Comparison of ENCODE assay signal across 16 cellular contexts in genomic region chr10:119350529-119351001, GRCh38.
A peak's percentile ranks its signal among the peaks of the same experiment; 100 is the strongest.
DNase-seq lines count a peak whose midpoint lies in the region; ATAC-seq, FAIRE-seq and TF ChIP-seq lines count a peak whose summit lies in the region.
"Had no signal": no experiment of that assay in that cellular context is flagged by ENCODE, and none has a peak within 500 bp of the region (broad histone marks: within the 10 kb centered on the region; RNA-seq: fewer than 3 reads in every experiment).

No MANE protein-coding gene starts in this region.

- TF ChIP-seq EP300 in upper lobe of left lung (IDR thresholded peaks at IDR 0.05): no peak

- ATAC-seq in Right ventricle myocardium superior (ENCODE audit: poor library complexity) (peak; percentile 78), upper lobe of left lung (ENCODE audit: low FRiP score in 2 of 2) (peak in 1 of 2 donors; percentile 68)
- ATAC-seq: activated T-cell treated with anti-CD3 and anti-CD28 coated beads, Interleukin-2, amount 50 U/mL, for 72 hours had no signal

- 47 to 62% methylated on average over 8 of the region's 8 CpGs for WGBS in upper lobe of left lung, 2 donors

- H3K9me3 ChIP-seq in astrocyte (ENCODE audit: insufficient read depth, low read depth, low read length) (no peaks in the 10 kb centered on the region), upper lobe of left lung (peaks cover 0 to 7% (median 1%) of the 10 kb centered on the region in 4 donors), WERI-Rb-1 (ENCODE audit: severe bottlenecking) (no peaks in the 10 kb centered on the region)
- H3K9me3 ChIP-seq: BE2C had no signal

- H3K36me3 ChIP-seq in astrocyte (ENCODE audit: insufficient read depth, low read length) (no peaks in the 10 kb centered on the region), upper lobe of left lung (peaks cover 0 to 14% (median 0%) of the 10 kb centered on the region in 4 donors), WERI-Rb-1 (peaks cover 13% of the 10 kb centered on the region)
- H3K36me3 ChIP-seq: BE2C had no signal

- no peak overlapping the region for H3K4me3 ChIP-seq in astrocyte (ENCODE audit: insufficient read depth, low read depth, low read length)
- no peak overlapping the region for H3K4me3 ChIP-seq in upper lobe of left lung
- H3K4me3 ChIP-seq in WERI-Rb-1 (ENCODE audit: low read depth, low read length): no peak overlapping the region

- H3K4me1 Mint-ChIP-seq in astrocyte (ENCODE audit: low read depth, unreplicated experiment) (peaks cover 2% of the 10 kb centered on the region), mesothelial cell of epicardium (peaks cover 10% of the 10 kb centered on the region)

- no peaks in the 10 kb centered on the region for H3K79me2 ChIP-seq in astrocyte (ENCODE audit: insufficient read depth, low read length)

- no peak overlapping the region for H3K4me2 ChIP-seq in astrocyte (ENCODE audit: low read length)

- H3K9ac ChIP-seq in astrocyte (ENCODE audit: low read length): no peak overlapping the region

- FAIRE-seq in astrocyte (lab: Jason Lieb, UNC): no peak
- FAIRE-seq: endothelial cell of umbilical vein had no signal

- H3K36me3 Mint-ChIP-seq in astrocyte (ENCODE audit: low read depth, unreplicated experiment) (no peaks in the 10 kb centered on the region), mesothelial cell of epicardium (peaks cover 6% of the 10 kb centered on the region)

- intact Hi-C loops in Right ventricle myocardium superior (cut with DNase I): no loop called here

- peaks cover 9% of the 10 kb centered on the region for H3K9me3 Mint-ChIP-seq in astrocyte (ENCODE audit: unreplicated experiment)
- peaks cover 9% of the 10 kb centered on the region for H3K9me3 Mint-ChIP-seq in mesothelial cell of epicardium

- H3K27me3 ChIP-seq in astrocyte (ENCODE audit: insufficient read depth, low read length) (no peaks in the 10 kb centered on the region), upper lobe of left lung (no peaks in the 10 kb centered on the region), WERI-Rb-1 (ENCODE audit: insufficient read depth, low read depth, severe bottlenecking) (no peaks in the 10 kb centered on the region)
- H3K27me3 ChIP-seq: BE2C had no signal

- H3K4me3 Mint-ChIP-seq in astrocyte (ENCODE audit: unreplicated experiment) (no peak overlapping the region), mesothelial cell of epicardium (no peak overlapping the region)
- H3K4me3 Mint-ChIP-seq: activated B cell treated with CpG ODN at 0.5 μM for 24 hours; activated T-cell treated with anti-CD3 and anti-CD28 coated beads, Interleukin-2, amount 50 U/mL, for 72 hours; stimulated activated naive CD8-positive, alpha-beta T cell treated with anti-CD3 and anti-CD28 coated beads, Interleukin-15, Interleukin-2, amounts not matched to agents 100 ng/mL and 50 ng/mL, for 24 hours had no signal

- H3K27me3 Mint-ChIP-seq in astrocyte (ENCODE audit: low read depth, unreplicated experiment) (no peaks in the 10 kb centered on the region), mesothelial cell of epicardium (ENCODE audit: low read depth) (no peaks in the 10 kb centered on the region)
- H3K27me3 Mint-ChIP-seq: activated B cell treated with CpG ODN at 0.5 μM for 24 hours; stimulated activated naive CD8-positive, alpha-beta T cell treated with anti-CD3 and anti-CD28 coated beads, Interleukin-15, Interleukin-2, amounts not matched to agents 100 ng/mL and 50 ng/mL, for 24 hours had no signal

- peak; percentile 74 for DNase-seq in astrocyte (ENCODE audit: low read depth)
- peak; percentile 63 for DNase-seq in Right ventricle myocardium superior
- no peak for DNase-seq in mesothelial cell of epicardium (ENCODE audit: low spot score in 2 of 2, unreplicated experiment in 2 of 2)
- no peak for DNase-seq in upper lobe of left lung
- DNase-seq in WERI-Rb-1: no peak
- no peak for DNase-seq in activated CD4-positive, alpha-beta T cell treated with anti-CD3 and anti-CD28 coated beads, Interleukin-2, amount 50 U/mL, for 1 hour
- DNase-seq in SW 1271 (lab: John Stamatoyannopoulos, UW): no peak
- DNase-seq: activated B cell treated with CpG ODN at 0.5 μM for 24 hours; activated T-cell treated with anti-CD3 and anti-CD28 coated beads, Interleukin-2, amount 50 U/mL, for 72 hours; BE2C; glutamatergic neuron; Karpas-422; NCI-H1417 treated with DMSO at 0.1 percent for 48 hours; NCI-H2227 treated with DMSO at 0.1 percent for 48 hours had no signal

- peaks cover 11% of the 10 kb centered on the region for H4K20me1 ChIP-seq in astrocyte (ENCODE audit: insufficient read depth, low read length)

- no peak overlapping the region for H2AFZ ChIP-seq in astrocyte (ENCODE audit: low read depth, low read length)

- peaks cover 4% of the 10 kb centered on the region for H3K4me1 ChIP-seq in astrocyte (ENCODE audit: insufficient read depth, low read length)
- peaks cover 18 to 31% (median 25%) of the 10 kb centered on the region in 4 donors for H3K4me1 ChIP-seq in upper lobe of left lung

- no peak for TF ChIP-seq CTCF in astrocyte (IDR thresholded peaks at IDR 0.05; ENCODE audit: insufficient read depth, low read depth, low read length)
- no peak for TF ChIP-seq CTCF in mesothelial cell of epicardium (IDR thresholded peaks at IDR 0.05; ENCODE audit: unreplicated experiment)
- TF ChIP-seq CTCF in upper lobe of left lung (IDR thresholded peaks at IDR 0.05): no peak
- no peak for TF ChIP-seq CTCF in WERI-Rb-1 (IDR thresholded peaks at IDR 0.05; ENCODE audit: low read depth, low read length)

- no peak for TF ChIP-seq POLR2A in upper lobe of left lung (IDR thresholded peaks at IDR 0.05)

- H3K27ac ChIP-seq in astrocyte (ENCODE audit: low read depth, low read length) (no peak overlapping the region), upper lobe of left lung (peak overlapping the region; percentile 41 to 65 (median 48)), WERI-Rb-1 (no peak overlapping the region)

- no peak overlapping the region for H3K27ac Mint-ChIP-seq in astrocyte (ENCODE audit: unreplicated experiment)
- H3K27ac Mint-ChIP-seq in mesothelial cell of epicardium: peak overlapping the region; percentile 4
- H3K27ac Mint-ChIP-seq: activated B cell treated with CpG ODN at 0.5 μM for 24 hours; activated T-cell treated with anti-CD3 and anti-CD28 coated beads, Interleukin-2, amount 50 U/mL, for 72 hours; stimulated activated naive CD8-positive, alpha-beta T cell treated with anti-CD3 and anti-CD28 coated beads, Interleukin-15, Interleukin-2, amounts not matched to agents 100 ng/mL and 50 ng/mL, for 24 hours had no signal

Comparison
In these comparisons a context has a peak if more than half of its experiments do, and no peak if none do; other contexts are left out.
1. DNase-seq: peak in astrocyte (single experiment) and Right ventricle myocardium superior (single experiment); none in mesothelial cell of epicardium (0 of 2), upper lobe of left lung (0 of 2), WERI-Rb-1 (single experiment), activated CD4-positive, alpha-beta T cell treated with anti-CD3 and anti-CD28 coated beads, Interleukin-2, amount 50 U/mL, for 1 hour (single experiment) and SW 1271 (0 of 2).
2. H3K27ac ChIP-seq: peak in upper lobe of left lung (4 of 4); none in astrocyte (single experiment) and WERI-Rb-1 (single experiment).